16 cellular contexts compared by ENCODE assay signal in the genomic region with DNA sequence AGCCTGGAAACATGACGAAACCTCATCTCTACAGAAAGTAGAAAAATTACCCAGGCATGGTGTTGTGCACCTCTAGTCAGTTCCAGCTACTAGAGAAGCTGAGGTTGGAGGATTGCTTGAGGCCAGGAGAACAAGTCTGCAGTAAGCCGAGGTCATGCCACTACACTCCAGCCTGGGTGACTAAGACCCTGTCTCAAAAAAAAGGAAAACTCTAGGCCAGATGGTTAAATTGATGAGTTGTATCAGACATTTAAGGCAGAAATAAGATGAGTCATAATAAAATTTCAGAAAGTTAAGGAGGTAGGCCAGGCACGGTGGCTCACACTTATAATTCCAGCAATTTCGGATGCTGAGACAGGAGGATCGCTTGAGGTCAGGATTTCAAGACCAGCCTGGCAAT. TPM values are rescaled to one million over a fixed set of nuclear protein-coding genes. Genes with fewer than 3 reads are reported as not detected.
DNase-seq lines count a peak whose midpoint lies in the region; ATAC-seq, FAIRE-seq and TF ChIP-seq lines count a peak whose summit lies in the region.
"Had no signal": no experiment of that assay in that cellular context is flagged by ENCODE, and none has a peak within 500 bp of the region (broad histone marks: within the 10 kb centered on the region; RNA-seq: fewer than 3 reads in every experiment).

No MANE protein-coding gene starts in this region.

- H3K9me3 Mint-ChIP-seq in stimulated activated naive CD8-positive, alpha-beta T cell treated with anti-CD3 and anti-CD28 coated beads, Interleukin-15, amount 100 ng/mL, for 72 hours: no peaks in the 10 kb centered on the region
- H3K9me3 Mint-ChIP-seq: neural crest cell had no signal

- H3K27ac ChIP-seq in endothelial cell of umbilical vein (ENCODE audit: insufficient read depth, low read depth, low read length): peak overlapping the region; percentile 74
- H3K27ac ChIP-seq: hepatocyte had no signal

- TF ChIP-seq CTCF in endothelial cell of umbilical vein (IDR thresholded peaks at IDR 0.05; ENCODE audit: extremely low read depth in 1 of 2, insufficient read depth in 1 of 2, low read depth in 1 of 2, low read length in 2 of 2): no peak

- H3K9ac ChIP-seq in endothelial cell of umbilical vein (replicated peaks; ENCODE audit: extremely low read depth, insufficient read depth, low read length): no peak overlapping the region

- H3K27me3 ChIP-seq in endothelial cell of umbilical vein (ENCODE audit: control insufficient read depth in 2 of 2, insufficient read depth in 2 of 2, low read length in 2 of 2): no peaks in the 10 kb centered on the region
- H3K27me3 ChIP-seq: hepatocyte had no signal

- no peak overlapping the region for H3K4me3 Mint-ChIP-seq in stimulated activated naive CD8-positive, alpha-beta T cell treated with anti-CD3 and anti-CD28 coated beads, Interleukin-15, amount 100 ng/mL, for 72 hours
- H3K4me3 Mint-ChIP-seq: neural crest cell had no signal

- intact Hi-C loops in endothelial cell of umbilical vein (cut with micrococcal nuclease) (no loop called here), Right ventricle myocardium inferior (cut with DNase I) (no loop called here)

- peak overlapping the region in 1 of 2 donors; percentile 38 for H3K27ac Mint-ChIP-seq in stimulated activated naive CD8-positive, alpha-beta T cell treated with anti-CD3 and anti-CD28 coated beads, Interleukin-15, amount 100 ng/mL, for 72 hours

- H3K36me3 ChIP-seq in endothelial cell of umbilical vein (ENCODE audit: control insufficient read depth in 2 of 2, extremely low read depth in 1 of 2, insufficient read depth in 2 of 2, low read length in 2 of 2): peaks cover 15 to 27% of the 10 kb centered on the region in 2 experiments

- no peak overlapping the region for H2AFZ ChIP-seq in endothelial cell of umbilical vein (ENCODE audit: low read depth, low read length)
- H2AFZ ChIP-seq: hepatocyte had no signal

- no peaks in the 10 kb centered on the region for H3K27me3 Mint-ChIP-seq in stimulated activated naive CD8-positive, alpha-beta T cell treated with anti-CD3 and anti-CD28 coated beads, Interleukin-15, amount 100 ng/mL, for 72 hours

- no peak for TF ChIP-seq POLR2A in endothelial cell of umbilical vein (IDR thresholded peaks at IDR 0.05; ENCODE audit: low read depth, low read length)

- POLR2A ChIA-PET in endothelial cell of umbilical vein (lab: Charles Lee): no interaction called here

- H3K4me3 ChIP-seq in endothelial cell of umbilical vein (replicated peaks in 1 of 3; ENCODE audit: insufficient read depth in 1 of 3, low read depth in 1 of 3, low read length in 3 of 3): peak overlapping the region in 1 of 3 experiments; percentile 12
- H3K4me3 ChIP-seq: hepatocyte had no signal

- H4K20me1 ChIP-seq in endothelial cell of umbilical vein (replicated peaks; ENCODE audit: control insufficient read depth, extremely low read depth, insufficient read depth, low read length): no peaks in the 10 kb centered on the region

- H3K4me1 Mint-ChIP-seq in stimulated activated naive CD8-positive, alpha-beta T cell treated with anti-CD3 and anti-CD28 coated beads, Interleukin-15, amount 100 ng/mL, for 72 hours: peaks cover 51% of the 10 kb centered on the region
- H3K4me1 Mint-ChIP-seq: neural crest cell had no signal

- FAIRE-seq in endothelial cell of umbilical vein (lab: Jason Lieb, UNC): peak; percentile 72

- no TSS peak for BruUV-seq in endothelial cell of umbilical vein (replicated peaks; lab: Mats Ljungman, UMichigan)

- H3K79me2 ChIP-seq in endothelial cell of umbilical vein (ENCODE audit: control insufficient read depth, insufficient read depth, low read length): peaks cover 42% of the 10 kb centered on the region

- H3K4me1 ChIP-seq in endothelial cell of umbilical vein (ENCODE audit: control insufficient read depth, extremely low read depth, insufficient read depth, low read length): peaks cover 31% of the 10 kb centered on the region

- H3K9me1 ChIP-seq in endothelial cell of umbilical vein (replicated peaks; ENCODE audit: control insufficient read depth, extremely low read depth, insufficient read depth, low read length): peaks cover 3% of the 10 kb centered on the region

- dilution Hi-C loops in endothelial cell of umbilical vein (cut with MboI; ENCODE audit: extremely low pct_ligation_motif_present, low sequenced_read_pairs): no loop called here

- CTCF ChIA-PET in endothelial cell of umbilical vein (lab: Charles Lee): interaction anchor here (1.4 kb wide), 1 partner anchor 11 kb away, joined by 4 read pairs; a partner anchor contains a TSS

- no peak for DNase-seq in stimulated activated naive CD8-positive, alpha-beta T cell treated with anti-CD3 and anti-CD28 coated beads, Interleukin-15, Interleukin-2, amounts not matched to agents 100 U/mL and 50 U/mL, for 24 hours
- no peak for DNase-seq in stimulated activated naive CD8-positive, alpha-beta T cell treated with anti-CD3 and anti-CD28 coated beads, Interleukin-15, amount 100 ng/mL, for 72 hours
- DNase-seq in RKO (ENCODE audit: low spot score): peak; percentile 26
- DNase-seq in endothelial cell of umbilical vein (ENCODE audit: low read depth, low spot score): peak; percentile 47
- DNase-seq in Right ventricle myocardium inferior (ENCODE audit: missing footprints): no peak
- no peak for DNase-seq in LoVo (ENCODE audit: low spot score)
- DNase-seq: cerebellar nuclear complex; effector memory CD4-positive, alpha-beta T cell; kidney glomerular epithelial cell; NCI-H2081 treated with DMSO at 0.1 percent for 48 hours; NCI-H69; stimulated activated CD4-positive, alpha-beta T cell treated with anti-CD3 and anti-CD28 coated beads, Interleukin-15, amount 100 ng/mL, for 24 hours had no signal

- H3K9me3 ChIP-seq in endothelial cell of umbilical vein (replicated peaks; ENCODE audit: control insufficient read depth, insufficient read depth, low read length): no peaks in the 10 kb centered on the region

- H3K4me2 ChIP-seq in endothelial cell of umbilical vein (ENCODE audit: insufficient read depth, low read length): peak overlapping the region; percentile 33
- H3K4me2 ChIP-seq: hepatocyte had no signal

- peak; percentile 47 for ATAC-seq in stimulated activated naive CD8-positive, alpha-beta T cell treated with anti-CD3 and anti-CD28 coated beads, Interleukin-15, Interleukin-2, amounts not matched to agents 100 U/mL and 50 U/mL, for 24 hours
- ATAC-seq in stimulated activated naive CD8-positive, alpha-beta T cell treated with anti-CD3 and anti-CD28 coated beads, Interleukin-15, amount 100 ng/mL, for 72 hours: no peak
- no peak for ATAC-seq in Right ventricle myocardium inferior
- ATAC-seq in GM18517 (IDR thresholded peaks at IDR 0.05; ENCODE audit: unreplicated experiment): no peak
- no peak for ATAC-seq in GM21717 (IDR thresholded peaks at IDR 0.05; ENCODE audit: unreplicated experiment)

TF ChIP-seq in endothelial cell of umbilical vein, 7 proteins besides CTCF, POLR2A, EP300 and RAD21:
- TF ChIP-seq POLR2AphosphoS5 (IDR thresholded peaks at IDR 0.05; ENCODE audit: insufficient read depth, low read depth, low read length): no peak
- TF ChIP-seq FOS (IDR thresholded peaks at IDR 0.05; ENCODE audit: borderline replicate concordance, insufficient read depth, low read length): peak; percentile 60
- peak; percentile 72 for TF ChIP-seq GATA2 (IDR thresholded peaks at IDR 0.05; ENCODE audit: insufficient read depth, insufficient read length, low read depth, low read length)
- no peak for TF ChIP-seq EZH2 (IDR thresholded peaks at IDR 0.05; ENCODE audit: borderline replicate concordance, low read depth, low read length, severe bottlenecking)
- TF ChIP-seq JUN (IDR thresholded peaks at IDR 0.05; ENCODE audit: borderline replicate concordance, insufficient read depth, insufficient read length, low read depth): peak; percentile 23
- TF ChIP-seq, protein P1, sequence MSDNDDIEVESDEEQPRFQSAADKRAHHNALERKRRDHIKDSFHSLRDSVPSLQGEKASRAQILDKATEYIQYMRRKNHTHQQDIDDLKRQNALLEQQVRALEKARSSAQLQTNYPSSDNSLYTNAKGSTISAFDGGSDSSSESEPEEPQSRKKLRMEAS (IDR thresholded peaks at IDR 0.05; ENCODE audit: insufficient read depth, insufficient read length): no peak

RNA-seq across cellular contexts. Expression of a gene that starts 10.7 kb away (rescaled TPM):
- 130 and 135 TPM in 2 replicates for total RNA-seq in endothelial cell of umbilical vein
- polyA plus RNA-seq in endothelial cell of umbilical vein: 20.2 and 36.8 TPM in 2 replicates
- polyA plus RNA-seq in endothelial cell of umbilical vein (2011; cell fraction: cytosol; rRNA removed): 64.9 and 85.2 TPM in 2 replicates
- polyA plus RNA-seq in endothelial cell of umbilical vein (2011; cell fraction: nucleus; rRNA removed): 31.1 and 55.5 TPM in 2 replicates
- polyA plus RNA-seq in endothelial cell of umbilical vein (2012): 161 and 284 TPM in 2 replicates
- polyA minus RNA-seq in endothelial cell of umbilical vein: 86.2 and 99.6 TPM in 2 replicates
- polyA minus RNA-seq in endothelial cell of umbilical vein (2011; cell fraction: cytosol; rRNA and poly(A)+ RNA removed): 125 TPM
- 12.5 and 21.0 TPM in 2 replicates for polyA minus RNA-seq in endothelial cell of umbilical vein (2011; cell fraction: nucleus; rRNA and poly(A)+ RNA removed)
- total RNA-seq in Right ventricle myocardium inferior: 101 TPM

RNA-seq across cellular contexts. Expression of a gene that starts 11.2 kb away (rescaled TPM):
- total RNA-seq in endothelial cell of umbilical vein (60.7 and 63.1 TPM in 2 replicates), Right ventricle myocardium inferior (156 TPM)
- polyA plus RNA-seq in endothelial cell of umbilical vein: 27.8 and 28.6 TPM in 2 replicates
- polyA plus RNA-seq in endothelial cell of umbilical vein (2011; cell fraction: cytosol; rRNA removed): 33.2 and 33.3 TPM in 2 replicates
- polyA plus RNA-seq in endothelial cell of umbilical vein (2011; cell fraction: nucleus; rRNA removed): 21.0 and 26.0 TPM in 2 replicates
- 60.6 and 80.7 TPM in 2 replicates for polyA plus RNA-seq in endothelial cell of umbilical vein (2012)
- 37.5 and 41.0 TPM in 2 replicates for polyA minus RNA-seq in endothelial cell of umbilical vein
- polyA minus RNA-seq in endothelial cell of umbilical vein (2011; cell fraction: cytosol; rRNA and poly(A)+ RNA removed): 39.0 TPM
- 61.0 and 63.1 TPM in 2 replicates for polyA minus RNA-seq in endothelial cell of umbilical vein (2011; cell fraction: nucleus; rRNA and poly(A)+ RNA removed)

RNA-seq across cellular contexts. Expression of a gene that starts 41.1 kb away (rescaled TPM):
- total RNA-seq in endothelial cell of umbilical vein (3.8 and 4.7 TPM in 2 replicates), Right ventricle myocardium inferior (not detected)
- 0.84 and 1.4 TPM in 2 replicates for polyA plus RNA-seq in endothelial cell of umbilical vein
- polyA plus RNA-seq in endothelial cell of umbilical vein (2011; cell fraction: cytosol; rRNA removed): 2.0 and 3.0 TPM in 2 replicates
- 1.1 and 2.1 TPM in 2 replicates for polyA plus RNA-seq in endothelial cell of umbilical vein (2011; cell fraction: nucleus; rRNA removed)
- polyA plus RNA-seq in endothelial cell of umbilical vein (2012): 3.8 and 8.1 TPM in 2 replicates
- polyA minus RNA-seq in endothelial cell of umbilical vein: 0.34 and 0.83 TPM in 2 replicates
- 15.7 TPM for polyA minus RNA-seq in endothelial cell of umbilical vein (2011; cell fraction: cytosol; rRNA and poly(A)+ RNA removed)
- 0.29 and 1.7 TPM in 2 replicates for polyA minus RNA-seq in endothelial cell of umbilical vein (2011; cell fraction: nucleus; rRNA and poly(A)+ RNA removed)
- total RNA-seq: neural crest cell had no signal

Comparison
In these comparisons a context has a peak if more than half of its experiments do, and no peak if none do; other contexts are left out.
1. DNase-seq: peak in RKO (single experiment) and endothelial cell of umbilical vein (single experiment); none in stimulated activated naive CD8-positive, alpha-beta T cell treated with anti-CD3 and anti-CD28 coated beads, Interleukin-15, Interleukin-2, amounts not matched to agents 100 U/mL and 50 U/mL, for 24 hours (single experiment), stimulated activated naive CD8-positive, alpha-beta T cell treated with anti-CD3 and anti-CD28 coated beads, Interleukin-15, amount 100 ng/mL, for 72 hours (0 of 2), Right ventricle myocardium inferior (single experiment) and LoVo (single experiment).